Comparison of ENCODE assay signal across 1 cellular context in the genomic region with DNA sequence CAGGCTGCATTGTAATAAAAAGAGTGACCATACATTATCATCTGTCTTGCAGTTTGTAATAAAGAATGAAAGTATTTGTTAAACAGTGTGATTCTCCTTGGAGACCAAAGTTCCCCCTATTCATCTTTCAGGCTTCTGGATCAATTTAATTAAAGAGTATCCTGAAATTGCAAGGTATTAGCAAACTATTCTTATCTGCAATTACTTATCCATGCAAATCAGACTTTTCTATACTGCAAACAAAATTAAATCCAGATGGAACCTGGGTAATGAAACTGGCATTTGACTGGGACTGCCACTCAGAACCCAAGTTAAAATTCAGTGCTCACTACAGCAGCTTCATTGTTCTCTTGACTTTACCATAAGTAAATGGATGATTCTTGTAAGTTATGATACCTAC.
TF ChIP-seq lines count a peak whose summit lies in the region.

No MANE protein-coding gene starts in this region.

TF ChIP-seq in SK-N-SH treated with all-trans-retinoic acid at 6 μM for 48 hours, 23 proteins besides CTCF, POLR2A, EP300 and RAD21 (continued from another document):
- TF ChIP-seq, protein P1, sequence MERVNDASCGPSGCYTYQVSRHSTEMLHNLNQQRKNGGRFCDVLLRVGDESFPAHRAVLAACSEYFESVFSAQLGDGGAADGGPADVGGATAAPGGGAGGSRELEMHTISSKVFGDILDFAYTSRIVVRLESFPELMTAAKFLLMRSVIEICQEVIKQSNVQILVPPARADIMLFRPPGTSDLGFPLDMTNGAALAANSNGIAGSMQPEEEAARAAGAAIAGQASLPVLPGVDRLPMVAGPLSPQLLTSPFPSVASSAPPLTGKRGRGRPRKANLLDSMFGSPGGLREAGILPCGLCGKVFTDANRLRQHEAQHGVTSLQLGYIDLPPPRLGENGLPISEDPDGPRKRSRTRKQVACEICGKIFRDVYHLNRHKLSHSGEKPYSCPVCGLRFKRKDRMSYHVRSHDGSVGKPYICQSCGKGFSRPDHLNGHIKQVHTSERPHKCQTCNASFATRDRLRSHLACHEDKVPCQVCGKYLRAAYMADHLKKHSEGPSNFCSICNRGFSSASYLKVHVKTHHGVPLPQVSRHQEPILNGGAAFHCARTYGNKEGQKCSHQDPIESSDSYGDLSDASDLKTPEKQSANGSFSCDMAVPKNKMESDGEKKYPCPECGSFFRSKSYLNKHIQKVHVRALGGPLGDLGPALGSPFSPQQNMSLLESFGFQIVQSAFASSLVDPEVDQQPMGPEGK (CRISPR knock-in tag; IDR thresholded peaks at IDR 0.05; ENCODE audit: borderline replicate concordance), result no peak
- TF ChIP-seq CSRNP3 (CRISPR knock-in tag; IDR thresholded peaks at IDR 0.05) (no peak), ESRRG (CRISPR knock-in tag; IDR thresholded peaks at IDR 0.05) (no peak), CSDC2 (CRISPR knock-in tag; IDR thresholded peaks at IDR 0.05) (no peak)
